10 cellular contexts compared by ENCODE assay signal in the genomic region with DNA sequence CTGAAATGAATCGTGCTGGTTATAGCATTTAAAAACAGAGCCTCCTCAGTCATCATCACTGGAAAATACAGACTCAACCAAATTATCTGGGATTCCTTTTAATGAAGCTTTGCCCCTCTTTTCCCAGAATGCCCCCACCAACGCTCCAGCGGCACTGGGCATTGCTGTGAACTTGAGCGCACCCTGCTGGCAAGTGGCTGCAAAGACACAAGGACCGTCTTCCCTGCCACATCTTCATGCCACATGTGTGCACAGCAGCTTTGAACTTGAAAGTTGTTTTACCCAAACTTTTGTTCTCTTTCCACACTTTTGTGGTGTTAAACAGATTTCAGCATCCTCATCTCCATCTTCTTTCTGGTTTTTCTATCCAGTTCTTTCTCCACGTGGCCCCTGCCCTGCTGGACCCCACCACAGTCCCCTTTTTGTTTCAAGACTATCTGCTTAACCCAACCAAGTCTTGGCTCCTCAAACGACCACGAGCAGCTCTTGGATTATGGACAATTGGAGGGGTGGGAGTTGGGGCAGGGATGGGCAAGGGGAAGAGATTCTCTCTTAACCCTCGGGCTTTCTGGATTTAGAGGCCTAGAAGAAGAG. TPM values are rescaled to one million over a fixed set of nuclear protein-coding genes. Genes with fewer than 3 reads are reported as not detected.
DNase-seq lines count a peak whose midpoint lies in the region; ATAC-seq and TF ChIP-seq lines count a peak whose summit lies in the region.
"Had no signal": no experiment of that assay in that cellular context is flagged by ENCODE, and none has a peak within 500 bp of the region (broad histone marks: within the 10 kb centered on the region; RNA-seq: fewer than 3 reads in every experiment).

No MANE protein-coding gene starts in this region.

- in situ Hi-C loops in Caki2 (cut with HindIII; ENCODE audit: low pct_unique_long_range_greater_than_20kb, low sequenced_read_pairs), result no loop called here

- no peaks in the 10 kb centered on the region for H3K36me3 Mint-ChIP-seq in MCF 10A (ENCODE audit: insufficient read depth, unreplicated experiment)

- H3K4me3 Mint-ChIP-seq in MCF 10A (ENCODE audit: unreplicated experiment), result no peak overlapping the region
- H3K4me3 Mint-ChIP-seq: stimulated activated naive CD8-positive, alpha-beta T cell treated with anti-CD3 and anti-CD28 coated beads, Interleukin-15, Interleukin-2, amounts not matched to agents 100 ng/mL and 50 ng/mL, for 24 hours had no signal

- POLR2A ChIA-PET in MCF 10A (lab: Yijun Ruan, JAX), result interaction anchor here (0.7 to 1.8 kb wide), 3 partner anchors 13 to 239 kb away, joined by 3 to 4 read pairs (median 3); no protein-coding TSS in a partner anchor

- no peak overlapping the region for H3K27ac Mint-ChIP-seq in MCF 10A (ENCODE audit: low read depth, unreplicated experiment)
- H3K27ac Mint-ChIP-seq: stimulated activated naive CD8-positive, alpha-beta T cell treated with anti-CD3 and anti-CD28 coated beads, Interleukin-15, Interleukin-2, amounts not matched to agents 100 ng/mL and 50 ng/mL, for 24 hours had no signal

- H3K4me1 Mint-ChIP-seq in MCF 10A (ENCODE audit: insufficient read depth, unreplicated experiment), result peaks cover 17% of the 10 kb centered on the region

- BruUV-seq in MCF 10A (replicated peaks; lab: Mats Ljungman, UMichigan), result no TSS peak

- CTCF ChIA-PET in MCF 10A (lab: Yijun Ruan, JAX), result interaction anchor here (0.5 to 12.7 kb wide), 72 partner anchors 6 to 1621 kb away, joined by 3 to 536 read pairs (median 10); a partner anchor contains a TSS

- H3K27me3 Mint-ChIP-seq in MCF 10A (ENCODE audit: insufficient read depth, unreplicated experiment), result peaks cover 38% of the 10 kb centered on the region

- peak; percentile 18 for DNase-seq in Caki2 (ENCODE audit: low read depth)
- DNase-seq in KG1 (lab: John Stamatoyannopoulos, UW), result peak; percentile 32
- peak; percentile 11 for DNase-seq in T-helper 22 cell (ENCODE audit: low read depth)
- peak; percentile 75 for DNase-seq in MCF 10A (ENCODE audit: unreplicated experiment)
- DNase-seq in kidney tubule cell (ENCODE audit: low spot score), result peak; percentile 42
- DNase-seq in stimulated activated CD4-positive, alpha-beta T cell treated with anti-CD3 and anti-CD28 coated beads, TNF-alpha, amount 100 ng/mL, for 48 hours (ENCODE audit: low read depth in 3 of 3), result peak in 2 of 3 donors; percentile 32 to 39

- ATAC-seq in GM19452 (IDR thresholded peaks at IDR 0.05; ENCODE audit: unreplicated experiment) (peak; percentile 74), HG03025 (IDR thresholded peaks at IDR 0.05; ENCODE audit: low FRiP score, unreplicated experiment) (no peak)

- peak; percentile 99 for TF ChIP-seq CTCF in MCF 10A (IDR thresholded peaks at IDR 0.05; ENCODE audit: unreplicated experiment)

- intact Hi-C loops in MCF 10A (cut with micrococcal nuclease), result loop anchor here (1.0 kb wide), 3 partner anchors 111 to 255 kb away; no protein-coding TSS in a partner anchor

- no peaks in the 10 kb centered on the region for H3K9me3 Mint-ChIP-seq in MCF 10A (ENCODE audit: unreplicated experiment)
- H3K9me3 Mint-ChIP-seq: stimulated activated naive CD8-positive, alpha-beta T cell treated with anti-CD3 and anti-CD28 coated beads, Interleukin-15, Interleukin-2, amounts not matched to agents 100 ng/mL and 50 ng/mL, for 24 hours had no signal

RNA-seq across cellular contexts. Expression of a gene that starts 12.8 kb away (rescaled TPM):
- not detected in 2 replicates for total RNA-seq in Caki2 (2014; rRNA removed; shearing (Covaris generic); ENCODE audit: low replicate concordance)
- not detected in 2 replicates for total RNA-seq in MCF 10A (2022)
- total RNA-seq: activated CD8-positive, alpha-beta memory T cell treated with anti-CD3 and anti-CD28 coated beads for 36 hours had no signal

Comparison
In these comparisons a context has a peak if more than half of its experiments do, and no peak if none do; other contexts are left out.
1. DNase-seq: peak in every context shown above with its lines; median percentile 75 in MCF 10A; 42 in kidney tubule cell; 36 in stimulated activated CD4-positive, alpha-beta T cell treated with anti-CD3 and anti-CD28 coated beads, TNF-alpha, amount 100 ng/mL, for 48 hours; 32 in KG1; 18 in Caki2; 11 in T-helper 22 cell.